ENCODE assay signal across 1 cellular context in the genomic region with DNA sequence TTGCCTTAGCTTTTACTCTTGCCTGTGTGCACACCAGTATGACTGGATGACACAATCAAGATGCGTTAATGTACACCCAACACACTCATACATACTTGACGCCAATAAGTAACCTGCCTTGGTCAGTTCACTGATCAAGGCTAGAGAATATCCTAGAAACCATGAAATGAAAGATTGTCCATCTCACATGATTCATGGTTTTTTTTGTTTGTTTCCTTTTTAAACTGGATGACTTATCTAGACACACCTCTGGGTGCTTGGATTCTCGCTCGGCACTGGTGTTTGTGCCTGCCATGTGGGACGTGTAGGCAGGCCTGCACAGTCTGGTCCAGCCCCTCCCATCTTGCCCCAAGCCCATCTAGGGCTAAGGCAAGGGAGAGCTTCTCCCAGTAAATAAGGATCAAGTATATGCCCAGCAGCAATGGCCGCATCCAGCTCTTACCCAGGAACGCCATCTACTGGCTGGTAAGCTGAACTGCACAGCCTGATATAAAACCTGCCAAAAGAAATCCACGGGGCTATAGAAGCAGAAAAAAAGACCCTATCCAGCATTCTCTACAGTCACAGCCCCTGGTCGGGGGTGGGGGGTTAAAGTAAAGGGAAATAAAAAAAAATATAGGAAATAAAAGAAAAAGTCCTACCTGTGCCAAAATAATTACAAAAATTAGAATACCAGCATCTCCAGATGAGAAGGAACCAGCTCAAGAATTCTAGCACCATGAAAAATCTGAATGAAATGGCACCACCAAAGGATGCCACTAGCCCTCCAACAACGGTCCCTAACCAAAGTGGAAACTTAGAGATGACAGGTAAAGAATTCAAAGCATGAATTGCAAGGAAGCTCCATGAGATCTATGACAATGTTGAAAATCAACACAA.
TF ChIP-seq lines count a peak whose summit lies in the region.

No MANE protein-coding gene starts in this region.

TF ChIP-seq in HepG2, 621 proteins besides CTCF, POLR2A, EP300 and RAD21 (continued from another document):
- TF ChIP-seq CBX5 (CRISPR knock-in tag; IDR thresholded peaks at IDR 0.05; ENCODE audit: borderline replicate concordance): 0 out of 2 replicates have a peak, but pooled peaks have one; percentile 47
- peak; percentile 100 for TF ChIP-seq ZFP90 (CRISPR knock-in tag; IDR thresholded peaks at IDR 0.05; ENCODE audit: borderline replicate concordance)
- TF ChIP-seq ZNF547 (CRISPR knock-in tag; IDR thresholded peaks at IDR 0.05): 0 out of 2 replicates have a peak, but pooled peaks have one; percentile 24
- peak; percentile 61 for TF ChIP-seq SMC3 (IDR thresholded peaks at IDR 0.05; ENCODE audit: low read length)
- no peak for TF ChIP-seq LCORL (IDR thresholded peaks at IDR 0.05)
- TF ChIP-seq LCORL (CRISPR knock-in tag; IDR thresholded peaks at IDR 0.05): no peak
- TF ChIP-seq SSRP1 (CRISPR knock-in tag; IDR thresholded peaks at IDR 0.05): no peak
- TF ChIP-seq MIER3 (CRISPR knock-in tag; IDR thresholded peaks at IDR 0.05; ENCODE audit: borderline replicate concordance): peak; percentile 31; the same call in 1 of the 2 replicates
- TF ChIP-seq SPEN (CRISPR knock-in tag; IDR thresholded peaks at IDR 0.05; ENCODE audit: low read depth): peak; percentile 27; the same call in 1 of the 2 replicates
- no peak for TF ChIP-seq BHLHE40 (IDR thresholded peaks at IDR 0.05; ENCODE audit: low read length)
- TF ChIP-seq ZNF34 (CRISPR knock-in tag; IDR thresholded peaks at IDR 0.05; ENCODE audit: borderline replicate concordance): no peak
- no peak for TF ChIP-seq FOXA1 (IDR thresholded peaks at IDR 0.05)
- peak; percentile 58; the same call in 1 of the 2 replicates for TF ChIP-seq FOXA1 (CRISPR knock-in tag; IDR thresholded peaks at IDR 0.05)
- no peak for TF ChIP-seq ZNF484 (CRISPR knock-in tag; IDR thresholded peaks at IDR 0.05; ENCODE audit: borderline replicate concordance, low read depth)
- no peak for TF ChIP-seq CREB1 (IDR thresholded peaks at IDR 0.05)
- TF ChIP-seq CREB1 (CRISPR knock-in tag; IDR thresholded peaks at IDR 0.05): no peak
- TF ChIP-seq, protein P1, sequence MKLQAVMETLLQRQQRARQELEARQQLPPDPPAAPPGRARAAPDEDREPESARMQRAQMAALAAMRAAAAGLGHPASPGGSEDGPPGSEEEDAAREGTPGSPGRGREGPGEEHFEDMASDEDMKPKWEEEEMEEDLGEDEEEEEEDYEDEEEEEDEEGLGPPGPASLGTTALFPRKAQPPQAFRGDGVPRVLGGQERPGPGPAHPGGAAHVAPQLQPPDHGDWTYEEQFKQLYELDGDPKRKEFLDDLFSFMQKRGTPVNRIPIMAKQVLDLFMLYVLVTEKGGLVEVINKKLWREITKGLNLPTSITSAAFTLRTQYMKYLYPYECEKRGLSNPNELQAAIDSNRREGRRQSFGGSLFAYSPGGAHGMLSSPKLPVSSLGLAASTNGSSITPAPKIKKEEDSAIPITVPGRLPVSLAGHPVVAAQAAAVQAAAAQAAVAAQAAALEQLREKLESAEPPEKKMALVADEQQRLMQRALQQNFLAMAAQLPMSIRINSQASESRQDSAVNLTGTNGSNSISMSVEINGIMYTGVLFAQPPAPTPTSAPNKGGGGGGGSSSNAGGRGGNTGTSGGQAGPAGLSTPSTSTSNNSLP (IDR thresholded peaks at IDR 0.05; ENCODE audit: low read depth, low read length): peak; percentile 59; the same call in 1 of the 2 replicates
- TF ChIP-seq ZNF10 (CRISPR knock-in tag; IDR thresholded peaks at IDR 0.05; ENCODE audit: borderline replicate concordance, low read depth): no peak
